Comparison of ENCODE assay signal across 9 cellular contexts in genomic region chr15:23690450-23690852, GRCh38. TPM values are rescaled to one million over a fixed set of nuclear protein-coding genes. Genes with fewer than 3 reads are reported as not detected.
A peak's percentile ranks its signal among the peaks of the same experiment; 100 is the strongest.
DNase-seq lines count a peak whose midpoint lies in the region; ATAC-seq and TF ChIP-seq lines count a peak whose summit lies in the region.
"Had no signal": no experiment of that assay in that cellular context is flagged by ENCODE, and none has a peak within 500 bp of the region (broad histone marks: within the 10 kb centered on the region; RNA-seq: fewer than 3 reads in every experiment).

No MANE protein-coding gene starts in this region.

- no peak overlapping the region for H4K91ac ChIP-seq in mesenchymal stem cell (ENCODE audit: low read length)

- H3K36me3 ChIP-seq in mesenchymal stem cell (ENCODE audit: control insufficient read depth in 1 of 2, insufficient read depth in 2 of 2, low read depth in 1 of 2, low read length in 2 of 2) = no peaks in the 10 kb centered on the region
- H3K36me3 ChIP-seq in testis (ENCODE audit: low read depth, missing control alignments) = no peaks in the 10 kb centered on the region

- H3K4me3 ChIP-seq in mesenchymal stem cell (ENCODE audit: insufficient read depth in 1 of 2, low read depth in 1 of 2, low read length in 2 of 2) (no peak overlapping the region), testis (no peak overlapping the region)

- no peak overlapping the region for H4K8ac ChIP-seq in mesenchymal stem cell (ENCODE audit: low read length)

- TF ChIP-seq POLR2A in testis (IDR thresholded peaks at IDR 0.05) = no peak

- no peak overlapping the region for H3K27ac ChIP-seq in mesenchymal stem cell (ENCODE audit: low read length, poor library complexity, severe bottlenecking)
- H3K27ac ChIP-seq in testis = no peak overlapping the region

- no peaks in the 10 kb centered on the region for H3K27me3 ChIP-seq in mesenchymal stem cell (ENCODE audit: control insufficient read depth in 1 of 2, insufficient read depth in 1 of 2, low read length in 2 of 2)
- no peaks in the 10 kb centered on the region for H3K27me3 ChIP-seq in testis

- intact Hi-C loops in testis (cut with DNase I; ENCODE audit: low total_unique reads) = no loop called here

- H2BK120ac ChIP-seq in mesenchymal stem cell (ENCODE audit: low read depth, low read length) = no peak overlapping the region

- H3K9ac ChIP-seq in mesenchymal stem cell (ENCODE audit: low read length) = peak overlapping the region; percentile 32

- H3K4me1 ChIP-seq in mesenchymal stem cell (ENCODE audit: control insufficient read depth, insufficient read depth, low read depth, low read length) (no peaks in the 10 kb centered on the region), testis (no peaks in the 10 kb centered on the region)

- no peak overlapping the region for H2BK12ac ChIP-seq in mesenchymal stem cell (ENCODE audit: low read length in 2 of 2)

- DNase-seq in NCI-H526 (lab: John Stamatoyannopoulos, UW) (peak; percentile 71 to 90), mesenchymal stem cell (peak; percentile 61), testis (peak; percentile 76), LoVo (ENCODE audit: low spot score) (no peak), amniotic stem cell (lab: John Stamatoyannopoulos, UW) (no peak)
- DNase-seq: MV-4-11 had no signal

- ATAC-seq in esophagus mucosa = peak; percentile 28
- no peak for ATAC-seq in GM18519 (IDR thresholded peaks at IDR 0.05; ENCODE audit: low FRiP score, unreplicated experiment)
- ATAC-seq in HG02798 (IDR thresholded peaks at IDR 0.05; ENCODE audit: poor library complexity, unreplicated experiment) = no peak

- H2AK5ac ChIP-seq in mesenchymal stem cell (ENCODE audit: low read length, severe bottlenecking) = no peak overlapping the region

- H2BK5ac ChIP-seq in mesenchymal stem cell (ENCODE audit: low read depth, low read length, poor library complexity, severe bottlenecking) = no peak overlapping the region

- no peaks in the 10 kb centered on the region for H3K79me1 ChIP-seq in mesenchymal stem cell (replicated peaks; ENCODE audit: low read length, poor library complexity, severe bottlenecking)

- H2AFZ ChIP-seq in mesenchymal stem cell (ENCODE audit: low read depth, low read length) = peak overlapping the region; percentile 56

- H3K4ac ChIP-seq in mesenchymal stem cell (ENCODE audit: low read depth in 1 of 2, low read length in 2 of 2) = no peak overlapping the region

- no peak overlapping the region for H3K14ac ChIP-seq in mesenchymal stem cell (ENCODE audit: low read length in 2 of 2)

- no peak for TF ChIP-seq CTCF in testis (IDR thresholded peaks at IDR 0.05)

- no peak overlapping the region for H3K18ac ChIP-seq in mesenchymal stem cell (ENCODE audit: low read depth in 1 of 2, low read length in 2 of 2)

- 57% methylated on average over 5 of the region's 5 CpGs for WGBS in mesenchymal stem cell
- WGBS in testis, 2 donors = 61 to 64% methylated on average over 5 of the region's 5 CpGs

- H2BK15ac ChIP-seq in mesenchymal stem cell (ENCODE audit: low read depth, poor library complexity, severe bottlenecking) = no peak overlapping the region

- no peak overlapping the region for H3K4me2 ChIP-seq in mesenchymal stem cell (ENCODE audit: low read length, poor library complexity, severe bottlenecking)

- H3K9me3 ChIP-seq in mesenchymal stem cell (ENCODE audit: control insufficient read depth, low read length) (no peaks in the 10 kb centered on the region), testis (no peaks in the 10 kb centered on the region)

- H3K23ac ChIP-seq in mesenchymal stem cell (ENCODE audit: low read length in 2 of 2) = no peak overlapping the region

RNA-seq across cellular contexts. Expression of gene NDN, which starts 3.3 kb away (rescaled TPM):
- total RNA-seq in esophagus mucosa (17.3 TPM), testis (100 to 1,000 TPM in 1 of 2 donors, 10 to 100 TPM in 1; 66.5 to 117 TPM)
- polyA plus RNA-seq in mesenchymal stem cell (2013, experiment 1 of 2) = 55.4 TPM
- 55.8 TPM for polyA plus RNA-seq in mesenchymal stem cell (2013, experiment 2 of 2)
- 60.7 TPM for polyA plus RNA-seq in testis (ENCODE audit: insufficient read depth, low read depth, low replicate concordance)

RNA-seq across cellular contexts. Expression of gene MAGEL2, which starts 42.8 kb away (rescaled TPM):
- 0.08 TPM for total RNA-seq in esophagus mucosa
- polyA plus RNA-seq in mesenchymal stem cell (2013, experiment 1 of 2) = 0.94 TPM
- polyA plus RNA-seq in mesenchymal stem cell (2013, experiment 2 of 2) = 0.90 TPM
- 1 to 10 TPM; 1.9 to 3.5 TPM for total RNA-seq in testis
- polyA plus RNA-seq in testis (ENCODE audit: insufficient read depth, low read depth, low replicate concordance) = 5.8 TPM

Comparison
In these comparisons a context has a peak if more than half of its experiments do, and no peak if none do; other contexts are left out.
1. DNase-seq: peak in NCI-H526 (2 of 2), mesenchymal stem cell (single experiment) and testis (single experiment); none in LoVo (single experiment) and amniotic stem cell (single experiment).